ENCODE assay signal across 3 cellular contexts in the genomic region with DNA sequence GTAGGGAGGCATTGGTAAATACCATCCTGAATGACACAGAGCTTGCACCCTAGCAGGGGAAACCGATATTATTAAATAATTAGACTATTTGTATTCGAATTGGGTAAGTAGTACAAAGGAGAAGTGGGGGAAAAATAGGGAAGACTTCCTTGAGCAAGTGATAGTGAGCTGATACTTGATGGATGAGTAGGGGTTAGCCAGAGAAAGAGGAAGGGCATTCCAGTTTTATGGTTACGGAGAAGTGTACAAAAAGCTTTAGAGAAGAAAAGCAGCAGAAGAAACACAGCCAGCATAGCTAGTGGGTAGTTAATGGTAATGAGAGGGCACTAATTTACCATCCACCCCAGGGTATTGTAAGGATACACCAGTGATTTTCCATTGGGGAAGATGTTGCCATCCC.
TF ChIP-seq lines count a peak whose summit lies in the region.

No MANE protein-coding gene starts in this region.

TF ChIP-seq in SK-N-SH, 30 proteins besides CTCF, POLR2A, EP300 and RAD21 (continued from another document):
- TF ChIP-seq, protein P1, sequence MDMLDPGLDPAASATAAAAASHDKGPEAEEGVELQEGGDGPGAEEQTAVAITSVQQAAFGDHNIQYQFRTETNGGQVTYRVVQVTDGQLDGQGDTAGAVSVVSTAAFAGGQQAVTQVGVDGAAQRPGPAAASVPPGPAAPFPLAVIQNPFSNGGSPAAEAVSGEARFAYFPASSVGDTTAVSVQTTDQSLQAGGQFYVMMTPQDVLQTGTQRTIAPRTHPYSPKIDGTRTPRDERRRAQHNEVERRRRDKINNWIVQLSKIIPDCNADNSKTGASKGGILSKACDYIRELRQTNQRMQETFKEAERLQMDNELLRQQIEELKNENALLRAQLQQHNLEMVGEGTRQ (IDR thresholded peaks at IDR 0.05; ENCODE audit: borderline replicate concordance, low read depth, low read length) = no peak
- TF ChIP-seq, protein P2, sequence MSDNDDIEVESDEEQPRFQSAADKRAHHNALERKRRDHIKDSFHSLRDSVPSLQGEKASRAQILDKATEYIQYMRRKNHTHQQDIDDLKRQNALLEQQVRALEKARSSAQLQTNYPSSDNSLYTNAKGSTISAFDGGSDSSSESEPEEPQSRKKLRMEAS (IDR thresholded peaks at IDR 0.05; ENCODE audit: low read depth) = no peak
- TF ChIP-seq MXI1 (IDR thresholded peaks at IDR 0.05; ENCODE audit: low read depth, low read length) = no peak
- TF ChIP-seq NFIC (IDR thresholded peaks at IDR 0.05; ENCODE audit: borderline replicate concordance) = no peak
- no peak for TF ChIP-seq ELF1 (IDR thresholded peaks at IDR 0.05)

TF ChIP-seq in SK-N-SH treated with all-trans-retinoic acid at 6 μM for 48 hours, 23 proteins besides CTCF, POLR2A, EP300 and RAD21 (continued from another document):
- TF ChIP-seq, protein P3, sequence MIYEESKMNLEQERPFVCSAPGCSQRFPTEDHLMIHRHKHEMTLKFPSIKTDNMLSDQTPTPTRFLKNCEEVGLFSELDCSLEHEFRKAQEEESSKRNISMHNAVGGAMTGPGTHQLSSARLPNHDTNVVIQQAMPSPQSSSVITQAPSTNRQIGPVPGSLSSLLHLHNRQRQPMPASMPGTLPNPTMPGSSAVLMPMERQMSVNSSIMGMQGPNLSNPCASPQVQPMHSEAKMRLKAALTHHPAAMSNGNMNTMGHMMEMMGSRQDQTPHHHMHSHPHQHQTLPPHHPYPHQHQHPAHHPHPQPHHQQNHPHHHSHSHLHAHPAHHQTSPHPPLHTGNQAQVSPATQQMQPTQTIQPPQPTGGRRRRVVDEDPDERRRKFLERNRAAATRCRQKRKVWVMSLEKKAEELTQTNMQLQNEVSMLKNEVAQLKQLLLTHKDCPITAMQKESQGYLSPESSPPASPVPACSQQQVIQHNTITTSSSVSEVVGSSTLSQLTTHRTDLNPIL (CRISPR knock-in tag; IDR thresholded peaks at IDR 0.05; ENCODE audit: low read depth) = no peak
- TF ChIP-seq OSR1 (CRISPR knock-in tag; IDR thresholded peaks at IDR 0.05) (no peak), CSDC2 (CRISPR knock-in tag; IDR thresholded peaks at IDR 0.05) (no peak), ISL1 (CRISPR knock-in tag; IDR thresholded peaks at IDR 0.05) (no peak)
- TF ChIP-seq, protein P4, sequence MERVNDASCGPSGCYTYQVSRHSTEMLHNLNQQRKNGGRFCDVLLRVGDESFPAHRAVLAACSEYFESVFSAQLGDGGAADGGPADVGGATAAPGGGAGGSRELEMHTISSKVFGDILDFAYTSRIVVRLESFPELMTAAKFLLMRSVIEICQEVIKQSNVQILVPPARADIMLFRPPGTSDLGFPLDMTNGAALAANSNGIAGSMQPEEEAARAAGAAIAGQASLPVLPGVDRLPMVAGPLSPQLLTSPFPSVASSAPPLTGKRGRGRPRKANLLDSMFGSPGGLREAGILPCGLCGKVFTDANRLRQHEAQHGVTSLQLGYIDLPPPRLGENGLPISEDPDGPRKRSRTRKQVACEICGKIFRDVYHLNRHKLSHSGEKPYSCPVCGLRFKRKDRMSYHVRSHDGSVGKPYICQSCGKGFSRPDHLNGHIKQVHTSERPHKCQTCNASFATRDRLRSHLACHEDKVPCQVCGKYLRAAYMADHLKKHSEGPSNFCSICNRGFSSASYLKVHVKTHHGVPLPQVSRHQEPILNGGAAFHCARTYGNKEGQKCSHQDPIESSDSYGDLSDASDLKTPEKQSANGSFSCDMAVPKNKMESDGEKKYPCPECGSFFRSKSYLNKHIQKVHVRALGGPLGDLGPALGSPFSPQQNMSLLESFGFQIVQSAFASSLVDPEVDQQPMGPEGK (CRISPR knock-in tag; IDR thresholded peaks at IDR 0.05; ENCODE audit: borderline replicate concordance) = no peak
TF ChIP-seq in SK-N-SH treated with all-trans-retinoic acid at 6 μM for 48 hours: peak in this region for 0.

TF ChIP-seq in neural cell, 6 proteins besides CTCF, POLR2A, EP300 and RAD21 (continued from another document):
- TF ChIP-seq, protein P5, sequence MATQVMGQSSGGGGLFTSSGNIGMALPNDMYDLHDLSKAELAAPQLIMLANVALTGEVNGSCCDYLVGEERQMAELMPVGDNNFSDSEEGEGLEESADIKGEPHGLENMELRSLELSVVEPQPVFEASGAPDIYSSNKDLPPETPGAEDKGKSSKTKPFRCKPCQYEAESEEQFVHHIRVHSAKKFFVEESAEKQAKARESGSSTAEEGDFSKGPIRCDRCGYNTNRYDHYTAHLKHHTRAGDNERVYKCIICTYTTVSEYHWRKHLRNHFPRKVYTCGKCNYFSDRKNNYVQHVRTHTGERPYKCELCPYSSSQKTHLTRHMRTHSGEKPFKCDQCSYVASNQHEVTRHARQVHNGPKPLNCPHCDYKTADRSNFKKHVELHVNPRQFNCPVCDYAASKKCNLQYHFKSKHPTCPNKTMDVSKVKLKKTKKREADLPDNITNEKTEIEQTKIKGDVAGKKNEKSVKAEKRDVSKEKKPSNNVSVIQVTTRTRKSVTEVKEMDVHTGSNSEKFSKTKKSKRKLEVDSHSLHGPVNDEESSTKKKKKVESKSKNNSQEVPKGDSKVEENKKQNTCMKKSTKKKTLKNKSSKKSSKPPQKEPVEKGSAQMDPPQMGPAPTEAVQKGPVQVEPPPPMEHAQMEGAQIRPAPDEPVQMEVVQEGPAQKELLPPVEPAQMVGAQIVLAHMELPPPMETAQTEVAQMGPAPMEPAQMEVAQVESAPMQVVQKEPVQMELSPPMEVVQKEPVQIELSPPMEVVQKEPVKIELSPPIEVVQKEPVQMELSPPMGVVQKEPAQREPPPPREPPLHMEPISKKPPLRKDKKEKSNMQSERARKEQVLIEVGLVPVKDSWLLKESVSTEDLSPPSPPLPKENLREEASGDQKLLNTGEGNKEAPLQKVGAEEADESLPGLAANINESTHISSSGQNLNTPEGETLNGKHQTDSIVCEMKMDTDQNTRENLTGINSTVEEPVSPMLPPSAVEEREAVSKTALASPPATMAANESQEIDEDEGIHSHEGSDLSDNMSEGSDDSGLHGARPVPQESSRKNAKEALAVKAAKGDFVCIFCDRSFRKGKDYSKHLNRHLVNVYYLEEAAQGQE (IDR thresholded peaks at IDR 0.05; ENCODE audit: borderline replicate concordance) = no peak
